12 cellular contexts compared by ENCODE assay signal in genomic region chr15:85541744-85542143, GRCh38.
DNase-seq lines count a peak whose midpoint lies in the region; ATAC-seq, FAIRE-seq and TF ChIP-seq lines count a peak whose summit lies in the region.
"Had no signal": no experiment of that assay in that cellular context is flagged by ENCODE, and none has a peak within 500 bp of the region (broad histone marks: within the 10 kb centered on the region; RNA-seq: fewer than 3 reads in every experiment).

No MANE protein-coding gene starts in this region.

- FAIRE-seq in bronchial epithelial cell (lab: Jason Lieb, UNC): no peak

- H3K4me3 ChIP-seq in bronchial epithelial cell (ENCODE audit: low read depth, low read length): no peak overlapping the region
- H3K4me3 ChIP-seq: skin epidermis, upper lobe of left lung had no signal

- peaks cover 5% of the 10 kb centered on the region for H3K36me3 ChIP-seq in bronchial epithelial cell (ENCODE audit: control insufficient read depth, insufficient read depth, low read length)
- H3K36me3 ChIP-seq: upper lobe of left lung had no signal

- ATAC-seq in GM18868 (IDR thresholded peaks at IDR 0.05; ENCODE audit: unreplicated experiment): peak; percentile 78
- ATAC-seq in HG03378 (IDR thresholded peaks at IDR 0.05; ENCODE audit: unreplicated experiment): peak; percentile 53
- ATAC-seq in left lobe of liver: no peak

- peak; percentile 58 for DNase-seq in CD1c-positive myeloid dendritic cell (ENCODE audit: extremely low spot score)
- peak; percentile 22 for DNase-seq in bronchial epithelial cell (ENCODE audit: low read depth)
- DNase-seq in left lobe of liver (ENCODE audit: low spot score): no peak
- DNase-seq in germinal center (ENCODE audit: low spot score): no peak
- no peak for DNase-seq in Ammon's horn (ENCODE audit: low spot score)
- no peak for DNase-seq in NCI-H226
- DNase-seq: caudate nucleus, NCI-H1436 treated with DMSO at 0.1 percent for 48 hours, upper lobe of left lung had no signal

- no peak for TF ChIP-seq CTCF in bronchial epithelial cell (IDR thresholded peaks at IDR 0.05; ENCODE audit: insufficient read depth, low read length, severe bottlenecking)

- no peaks in the 10 kb centered on the region for H3K27me3 ChIP-seq in bronchial epithelial cell (ENCODE audit: control insufficient read depth, insufficient read depth, low read length)
- H3K27me3 ChIP-seq: upper lobe of left lung had no signal

Comparison
In these comparisons a context has a peak if more than half of its experiments do, and no peak if none do; other contexts are left out.
1. DNase-seq: peak in CD1c-positive myeloid dendritic cell (single experiment) and bronchial epithelial cell (single experiment); none in left lobe of liver (single experiment), germinal center (single experiment), Ammon's horn (single experiment) and NCI-H226 (single experiment).